8 cellular contexts compared by ENCODE assay signal in the genomic region with DNA sequence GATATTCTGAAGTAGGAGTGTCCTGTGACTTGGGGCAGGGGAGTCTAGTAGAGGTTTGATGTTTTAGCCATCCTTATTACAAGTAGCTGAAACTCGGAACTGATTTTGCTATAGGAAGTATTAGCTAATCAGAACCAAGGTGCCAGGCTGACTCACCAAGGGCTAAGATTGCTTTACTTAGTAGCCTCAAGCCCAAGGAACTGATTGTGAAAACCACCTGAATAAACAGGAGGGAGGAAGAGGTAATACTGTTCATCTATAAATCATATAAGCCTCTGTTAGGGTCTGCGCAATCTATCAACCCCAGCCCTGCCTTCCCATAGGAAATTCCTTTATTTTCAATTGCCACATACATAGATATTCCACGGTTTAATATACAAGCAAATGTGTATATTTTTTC. TPM values are rescaled to one million over a fixed set of nuclear protein-coding genes. Genes with fewer than 3 reads are reported as not detected.
DNase-seq lines count a peak whose midpoint lies in the region; ATAC-seq and TF ChIP-seq lines count a peak whose summit lies in the region.

No MANE protein-coding gene starts in this region.

- POLR2A ChIA-PET in PC-9 (lab: Charles Lee; ENCODE audit: unreplicated experiment): no interaction called here

- H4K20me1 ChIP-seq in PC-9 (ENCODE audit: insufficient read depth): peaks cover 15% of the 10 kb centered on the region; the same call in 1 of the 2 replicates

- H3K4me2 ChIP-seq in PC-9: peak overlapping the region; percentile 55

- H3K4me3 ChIP-seq in GM12864 (ENCODE audit: low read depth, low read length): peak overlapping the region; percentile 39; the same call in 1 of the 2 replicates
- H3K4me3 ChIP-seq in PC-9: peak overlapping the region; percentile 17; the same call in 1 of the 2 replicates
- peak overlapping the region; percentile 32 for H3K4me3 ChIP-seq in endocrine pancreas (ENCODE audit: control insufficient read depth, insufficient read depth, low read length)
- H3K4me3 ChIP-seq in psoas muscle: peak overlapping the region; percentile 50

- no peaks in the 10 kb centered on the region for H3K27me3 ChIP-seq in PC-9 (ENCODE audit: insufficient read depth, low read depth)
- H3K27me3 ChIP-seq in endocrine pancreas (ENCODE audit: control insufficient read depth, insufficient read depth, low read length): no peaks in the 10 kb centered on the region
- H3K27me3 ChIP-seq in psoas muscle (ENCODE audit: insufficient read depth in 3 of 3, low read length in 2 of 3): no peaks in the 10 kb centered on the region

- H3K9me3 ChIP-seq in PC-9 (ENCODE audit: insufficient read depth, low read depth): no peaks in the 10 kb centered on the region
- no peaks in the 10 kb centered on the region for H3K9me3 ChIP-seq in endocrine pancreas (ENCODE audit: control insufficient read depth, low read length)
- H3K9me3 ChIP-seq in psoas muscle: no peaks in the 10 kb centered on the region

- peaks cover 34% of the 10 kb centered on the region for H3K79me2 ChIP-seq in PC-9 (ENCODE audit: low read depth)

- H3K9me2 ChIP-seq in PC-9 (ENCODE audit: insufficient read depth): no peaks in the 10 kb centered on the region

- CTCF ChIA-PET in PC-9 (lab: Charles Lee): no interaction called here

- H3F3A ChIP-seq in PC-9 (ENCODE audit: insufficient read depth, low read depth): peaks cover 83% of the 10 kb centered on the region

- WGBS in psoas muscle, 3 donors: 40 to 45% (median 43%) methylated on average over 3 of the region's 3 CpGs

- BruUV-seq in PC-9 (replicated peaks; lab: Mats Ljungman, UMichigan): no TSS peak

- H3K4me1 ChIP-seq in PC-9 (replicated peaks; ENCODE audit: insufficient read depth) (peaks cover 30% of the 10 kb centered on the region), endocrine pancreas (ENCODE audit: control insufficient read depth, insufficient read depth, low read length) (peaks cover 27% of the 10 kb centered on the region), psoas muscle (peaks cover 53% of the 10 kb centered on the region)

- no peak for DNase-seq in GM12864 (ENCODE audit: low read depth)
- DNase-seq in PC-9: peak in 1 of 2 experiments; percentile 95
- DNase-seq in psoas muscle: no peak
- DNase-seq in GM03348 (ENCODE audit: low spot score): no peak
- DNase-seq in DMS153 (lab: John Stamatoyannopoulos, UW): no peak
- no peak for DNase-seq in NCI-H2171 treated with DMSO at 0.1 percent for 48 hours (lab: John Stamatoyannopoulos, UW)

- H2AFZ ChIP-seq in PC-9: no peak overlapping the region

- H3K9ac ChIP-seq in endocrine pancreas (ENCODE audit: control insufficient read depth, insufficient read depth, low read length): no peak overlapping the region

- H3K27ac ChIP-seq in PC-9 (peak overlapping the region; percentile 69), psoas muscle (peak overlapping the region; percentile 88)

- TF ChIP-seq CTCF in GM12864 (IDR thresholded peaks at IDR 0.05; ENCODE audit: low read depth, low read length, missing control alignments) (no peak), PC-9 (conservative IDR thresholded peaks at IDR 0.05) (no peak), psoas muscle (IDR thresholded peaks at IDR 0.05) (no peak)

- peak; percentile 40 to 82 (median 70) for ATAC-seq in psoas muscle
- ATAC-seq in GM21515 (IDR thresholded peaks at IDR 0.05; ENCODE audit: unreplicated experiment): no peak

- H3K36me3 ChIP-seq in PC-9 (ENCODE audit: low read depth) (peaks cover 81% of the 10 kb centered on the region), endocrine pancreas (ENCODE audit: control insufficient read depth, insufficient read depth, low read length) (peaks cover 19% of the 10 kb centered on the region), psoas muscle (ENCODE audit: insufficient read depth in 1 of 2, low read depth in 1 of 2) (peaks cover 7 to 78% of the 10 kb centered on the region in 2 donors)

- intact Hi-C loops in PC-9 (cut with micrococcal nuclease; ENCODE audit: unreplicated experiment) (no loop called here), psoas muscle (cut with DNase I) (loop anchor here (2.0 to 5.0 kb wide), 2 partner anchors 14 to 75 kb away; a partner anchor contains a TSS)

RNA-seq across cellular contexts. Expression of a gene that starts 54.4 kb away (rescaled TPM):
- 929 and 1,304 TPM in 2 replicates for total RNA-seq in PC-9 (2021)
- total RNA-seq in psoas muscle: 1,000 to 10,000 TPM; 1,018 to 1,905 (median 1,319) TPM
- polyA plus RNA-seq in psoas muscle: 1,000 to 10,000 TPM in 2 of 3 donors, 100 to 1,000 TPM in 1; 700 to 1,469 (median 1,394) TPM

RNA-seq across cellular contexts. Expression of a gene that starts 56.2 kb away (rescaled TPM):
- total RNA-seq in PC-9 (2021): 5.7 and 6.8 TPM in 2 replicates
- 1 to 10 TPM in 1 of 4 donors, under 1 TPM in 2, not detected in 1; 0.26 to 1.0 (median 0.65) TPM for total RNA-seq in psoas muscle
- polyA plus RNA-seq in psoas muscle: under 1 TPM; 0.03 to 0.53 (median 0.13) TPM
